8 cellular contexts compared by ENCODE assay signal in genomic region chr13:51523082-51523518, GRCh38.
DNase-seq lines count a peak whose midpoint lies in the region; ATAC-seq, FAIRE-seq and TF ChIP-seq lines count a peak whose summit lies in the region.

No MANE protein-coding gene starts in this region.

- 6% methylated on average over 4 of the region's 4 CpGs for WGBS in A549 (ENCODE audit: missing lambda C conversion rate)

- H2AFZ ChIP-seq in keratinocyte (ENCODE audit: control insufficient read depth, low read length), result peak overlapping the region; percentile 84

- intact Hi-C loops in vagina (cut with DNase I), result no loop called here

- H3K27ac Mint-ChIP-seq in activated CD8-positive, alpha-beta T cell treated with anti-CD3 and anti-CD28 coated beads, Interleukin-2, amount 10 ng/mL, durations not matched to agents 7 days and 5 days, result peak overlapping the region; percentile 87

- ATAC-seq in A549 (peak; percentile 23 to 66; a peak in 3 of 6 replicates), GM18520 (IDR thresholded peaks at IDR 0.05; ENCODE audit: unreplicated experiment) (no peak), GM21381 (IDR thresholded peaks at IDR 0.05; ENCODE audit: unreplicated experiment) (no peak)
- peak; percentile 82 for ATAC-seq in activated CD8-positive, alpha-beta T cell treated with anti-CD3 and anti-CD28 coated beads, Interleukin-2, amount 10 ng/mL, durations not matched to agents 7 days and 5 days

- CTCF ChIA-PET in A549 (lab: Yijun Ruan, JAX), result interaction anchor here (1.0 kb wide), 1 partner anchor 96 kb away, joined by 3 read pairs; no protein-coding TSS in a partner anchor
- CTCF ChIA-PET in activated CD8-positive, alpha-beta T cell treated with anti-CD3 and anti-CD28 coated beads, Interleukin-2, amount 10 ng/mL, durations not matched to agents 7 days and 5 days (lab: Charles Lee), result interaction anchor here (0.6 kb wide), 1 partner anchor 11 kb away, joined by 3 read pairs; no protein-coding TSS in a partner anchor

- POLR2A ChIA-PET in A549 (lab: Yijun Ruan, JAX), result interaction anchor here (1.1 to 4.0 kb wide), 2 partner anchors 19 to 71 kb away, joined by 3 to 34 read pairs; partner anchors contain the start of gene INTS6
- POLR2A ChIA-PET in activated CD8-positive, alpha-beta T cell treated with anti-CD3 and anti-CD28 coated beads, Interleukin-2, amount 10 ng/mL, durations not matched to agents 7 days and 5 days (lab: Charles Lee), result interaction anchor here (1.1 kb wide), 1 partner anchor 13 kb away, joined by 4 read pairs; no protein-coding TSS in a partner anchor

- FAIRE-seq in A549 (lab: Jason Lieb, UNC) (no peak), keratinocyte (lab: Jason Lieb, UNC) (peak; percentile 78)

- peak overlapping the region; percentile 23 for H3K4me3 Mint-ChIP-seq in activated CD8-positive, alpha-beta T cell treated with anti-CD3 and anti-CD28 coated beads, Interleukin-2, amount 10 ng/mL, durations not matched to agents 7 days and 5 days

- no peaks in the 10 kb centered on the region for H3K27me3 ChIP-seq in keratinocyte (ENCODE audit: control insufficient read depth, extremely low read depth, insufficient read depth, low read length)
- H3K27me3 ChIP-seq in vagina, result no peaks in the 10 kb centered on the region

- no peak for TF ChIP-seq POLR2A in A549 (IDR thresholded peaks at IDR 0.05; ENCODE audit: low read length)
- no peak for TF ChIP-seq POLR2A in vagina (IDR thresholded peaks at IDR 0.05)

- peak in 1 of 2 experiments; percentile 35; a peak in 1 of 5 replicates for TF ChIP-seq EP300 in A549 (IDR thresholded peaks at IDR 0.05)

- H3K9me1 ChIP-seq in keratinocyte (ENCODE audit: control insufficient read depth, extremely low read depth, insufficient read depth, low read length), result no peaks in the 10 kb centered on the region

- H3K4me2 ChIP-seq in A549 (peak overlapping the region; percentile 66), keratinocyte (ENCODE audit: control insufficient read depth, extremely low read depth, insufficient read depth, low read depth, low read length) (no peak overlapping the region)

- H3K27ac ChIP-seq in A549, result peak overlapping the region; percentile 90 to 96
- H3K27ac ChIP-seq in keratinocyte (ENCODE audit: control insufficient read depth, insufficient read depth, low read length), result peak overlapping the region; percentile 47
- no peak overlapping the region for H3K27ac ChIP-seq in vagina

- H4K20me1 ChIP-seq in keratinocyte (ENCODE audit: control insufficient read depth, extremely low read depth, insufficient read depth, low read length), result no peaks in the 10 kb centered on the region

- H3K27me3 Mint-ChIP-seq in activated CD8-positive, alpha-beta T cell treated with anti-CD3 and anti-CD28 coated beads, Interleukin-2, amount 10 ng/mL, durations not matched to agents 7 days and 5 days (ENCODE audit: low read depth), result no peaks in the 10 kb centered on the region

- no peaks in the 10 kb centered on the region for H3K79me2 ChIP-seq in keratinocyte (ENCODE audit: control insufficient read depth, insufficient read depth, low read length)

- no peaks in the 10 kb centered on the region for H3K36me3 ChIP-seq in keratinocyte (ENCODE audit: control insufficient read depth in 2 of 2, extremely low read depth in 1 of 2, insufficient read depth in 2 of 2, low read length in 2 of 2)
- no peaks in the 10 kb centered on the region for H3K36me3 ChIP-seq in vagina

- peak overlapping the region; percentile 25 for H3K9ac ChIP-seq in keratinocyte (ENCODE audit: control insufficient read depth, extremely low read depth, insufficient read depth, low read length)

- H3K4me3 ChIP-seq in A549, result no peak overlapping the region
- no peak overlapping the region for H3K4me3 ChIP-seq in keratinocyte (ENCODE audit: control insufficient read depth in 2 of 3, extremely low read depth in 1 of 3, insufficient read depth in 2 of 3, low read depth in 1 of 3, low read length in 3 of 3)
- no peak overlapping the region for H3K4me3 ChIP-seq in vagina

- H3K9me3 ChIP-seq in A549 (no peaks in the 10 kb centered on the region), keratinocyte (ENCODE audit: control insufficient read depth, low read depth, low read length) (no peaks in the 10 kb centered on the region), vagina (no peaks in the 10 kb centered on the region)

- peaks cover 3% of the 10 kb centered on the region for H3K36me3 Mint-ChIP-seq in activated CD8-positive, alpha-beta T cell treated with anti-CD3 and anti-CD28 coated beads, Interleukin-2, amount 10 ng/mL, durations not matched to agents 7 days and 5 days (ENCODE audit: low read depth)

- H3K4me1 ChIP-seq in A549 (peaks cover 68% of the 10 kb centered on the region), keratinocyte (ENCODE audit: control insufficient read depth, extremely low read depth, insufficient read depth, low read length) (peaks cover 35% of the 10 kb centered on the region), vagina (no peaks in the 10 kb centered on the region)

- H3K9me3 Mint-ChIP-seq in activated CD8-positive, alpha-beta T cell treated with anti-CD3 and anti-CD28 coated beads, Interleukin-2, amount 10 ng/mL, durations not matched to agents 7 days and 5 days (ENCODE audit: insufficient read depth), result no peaks in the 10 kb centered on the region

- H3K4me1 Mint-ChIP-seq in activated CD8-positive, alpha-beta T cell treated with anti-CD3 and anti-CD28 coated beads, Interleukin-2, amount 10 ng/mL, durations not matched to agents 7 days and 5 days (ENCODE audit: low read depth), result peaks cover 35% of the 10 kb centered on the region

- DNase-seq in A549 (ENCODE audit: low read depth in 1 of 2, low spot score in 1 of 2) (peak in 1 of 2 experiments; percentile 76), Kasumi-1 (lab: John Stamatoyannopoulos, UW) (peak; percentile 52 to 67), keratinocyte (ENCODE audit: low read depth, low spot score) (no peak), vagina (ENCODE audit: extremely low spot score in 2 of 2) (no peak), HPDE6-E6E7 (ENCODE audit: extremely low spot score) (no peak)
- peak; percentile 69 for DNase-seq in activated CD8-positive, alpha-beta T cell treated with anti-CD3 and anti-CD28 coated beads, Interleukin-2, amount 10 ng/mL, durations not matched to agents 7 days and 5 days

- no peak for TF ChIP-seq CTCF in A549 (IDR thresholded peaks at IDR 0.05)
- TF ChIP-seq CTCF in keratinocyte (optimal IDR thresholded peaks at IDR 0.05 in 1 of 3, IDR thresholded peaks at IDR 0.05 in 1 of 3, conservative IDR thresholded peaks at IDR 0.05 in 1 of 3; ENCODE audit: extremely low read depth in 1 of 3, insufficient read depth in 2 of 3, low read length in 3 of 3), result no peak
- TF ChIP-seq CTCF in vagina (IDR thresholded peaks at IDR 0.05), result no peak

- TF ChIP-seq RAD21 in A549 (conservative IDR thresholded peaks at IDR 0.05 in 1 of 2, IDR thresholded peaks at IDR 0.05 in 1 of 2), result peak in 1 of 2 experiments; percentile 27; a peak in 2 of 5 replicates

- dilution Hi-C loops in keratinocyte (cut with MboI; ENCODE audit: extremely low pct_ligation_motif_present, low sequenced_read_pairs), result no loop called here

TF ChIP-seq in A549, 52 proteins besides CTCF, POLR2A, EP300 and RAD21:
- TF ChIP-seq SMC3 (IDR thresholded peaks at IDR 0.05), result peak; percentile 19; the same call in 1 of the 3 replicates
- peak; percentile 25; the same call in 1 of the 2 replicates for TF ChIP-seq JUNB (IDR thresholded peaks at IDR 0.05)
- no peak for TF ChIP-seq RFX5 (IDR thresholded peaks at IDR 0.05)
- peak; percentile 60 to 73 for TF ChIP-seq CEBPB (IDR thresholded peaks at IDR 0.05)
- no peak for TF ChIP-seq ESRRA (IDR thresholded peaks at IDR 0.05; ENCODE audit: borderline replicate concordance, low read length)
- TF ChIP-seq TP53 (CRISPR knock-in tag; IDR thresholded peaks at IDR 0.05), result no peak
- no peak for TF ChIP-seq HMGXB4 (CRISPR knock-in tag; IDR thresholded peaks at IDR 0.05; ENCODE audit: borderline replicate concordance)
- 0 out of 5 replicates have a peak, but pooled peaks of 1 of the 2 experiments have one; percentile 21 for TF ChIP-seq JUN (IDR thresholded peaks at IDR 0.05)
- no peak for TF ChIP-seq HDAC2 (IDR thresholded peaks at IDR 0.05)
- no peak; the same call in 1 of the 2 replicates for TF ChIP-seq MAX (IDR thresholded peaks at IDR 0.05)
- TF ChIP-seq GATA3 (IDR thresholded peaks at IDR 0.05; ENCODE audit: borderline replicate concordance), result peak; percentile 73
- no peak for TF ChIP-seq KDM5A (IDR thresholded peaks at IDR 0.05)

Comparison
In these comparisons a context has a peak if more than half of its experiments do, and no peak if none do; other contexts are left out.
1. ATAC-seq: peak in A549 (2 of 2) and activated CD8-positive, alpha-beta T cell treated with anti-CD3 and anti-CD28 coated beads, Interleukin-2, amount 10 ng/mL, durations not matched to agents 7 days and 5 days (single experiment); none in GM18520 (single experiment) and GM21381 (single experiment).
2. DNase-seq: peak in Kasumi-1 (2 of 2) and activated CD8-positive, alpha-beta T cell treated with anti-CD3 and anti-CD28 coated beads, Interleukin-2, amount 10 ng/mL, durations not matched to agents 7 days and 5 days (single experiment); none in keratinocyte (single experiment), vagina (0 of 2) and HPDE6-E6E7 (single experiment).